Comparison of ENCODE assay signal across 18 cellular contexts in genomic region chr2:62999905-63000304, GRCh38. TPM values are rescaled to one million over a fixed set of nuclear protein-coding genes. Genes with fewer than 3 reads are reported as not detected.
DNase-seq lines count a peak whose midpoint lies in the region; ATAC-seq, FAIRE-seq and TF ChIP-seq lines count a peak whose summit lies in the region.
"Had no signal": no experiment of that assay in that cellular context is flagged by ENCODE, and none has a peak within 500 bp of the region (broad histone marks: within the 10 kb centered on the region; RNA-seq: fewer than 3 reads in every experiment).

No MANE protein-coding gene starts in this region.

- no peak overlapping the region for H4K91ac ChIP-seq in mesenchymal stem cell (ENCODE audit: low read length)

- intact Hi-C loops in Right ventricle myocardium inferior (cut with DNase I), result no loop called here
- intact Hi-C loops in left cardiac atrium (cut with DNase I), result no loop called here
- intact Hi-C loops in aorta (cut with DNase I), result no loop called here

- H3K9me3 ChIP-seq in right atrium auricular region (no peaks in the 10 kb centered on the region), aorta (ENCODE audit: control insufficient read depth, low read length) (no peaks in the 10 kb centered on the region), mesenchymal stem cell (ENCODE audit: control insufficient read depth, low read length) (no peaks in the 10 kb centered on the region), hepatocyte (ENCODE audit: low read depth) (no peaks in the 10 kb centered on the region)
- H3K9me3 ChIP-seq: esophagus squamous epithelium had no signal

- H2BK12ac ChIP-seq in mesenchymal stem cell (ENCODE audit: low read length in 2 of 2), result no peak overlapping the region

- no peak overlapping the region for H2BK15ac ChIP-seq in mesenchymal stem cell (ENCODE audit: low read depth, poor library complexity, severe bottlenecking)

- no peak overlapping the region for H3K23ac ChIP-seq in mesenchymal stem cell (ENCODE audit: low read length in 2 of 2)

- FAIRE-seq in bronchial epithelial cell (lab: Jason Lieb, UNC), result no peak
- FAIRE-seq: A204.1, small intestine had no signal

- H3K18ac ChIP-seq in mesenchymal stem cell (ENCODE audit: low read depth in 1 of 2, low read length in 2 of 2), result no peak overlapping the region

- H3K36me3 ChIP-seq in right atrium auricular region (no peaks in the 10 kb centered on the region), bronchial epithelial cell (ENCODE audit: control insufficient read depth, insufficient read depth, low read length) (no peaks in the 10 kb centered on the region), aorta (ENCODE audit: control insufficient read depth in 1 of 2, insufficient read depth in 2 of 2, low read length in 1 of 2) (no peaks in the 10 kb centered on the region), mesenchymal stem cell (ENCODE audit: control insufficient read depth in 1 of 2, insufficient read depth in 2 of 2, low read depth in 1 of 2, low read length in 2 of 2) (peaks cover 3 to 95% of the 10 kb centered on the region in 2 experiments), hepatocyte (replicated peaks; ENCODE audit: insufficient read depth, low read depth) (no peaks in the 10 kb centered on the region)

- no peak overlapping the region for H3K14ac ChIP-seq in mesenchymal stem cell (ENCODE audit: low read length in 2 of 2)

- no peak overlapping the region for H3K4me3 ChIP-seq in right atrium auricular region
- H3K4me3 ChIP-seq in bronchial epithelial cell (ENCODE audit: low read depth, low read length), result no peak overlapping the region
- no peak overlapping the region for H3K4me3 ChIP-seq in aorta (ENCODE audit: low read length in 2 of 2)
- H3K4me3 ChIP-seq in mesenchymal stem cell (ENCODE audit: insufficient read depth in 1 of 2, low read depth in 1 of 2, low read length in 2 of 2), result no peak overlapping the region
- H3K4me3 ChIP-seq in hepatocyte, result no peak overlapping the region
- H3K4me3 ChIP-seq: esophagus squamous epithelium had no signal

- H3K4me1 ChIP-seq in right atrium auricular region (no peaks in the 10 kb centered on the region), aorta (ENCODE audit: control insufficient read depth in 1 of 2, insufficient read depth in 2 of 2, low read length in 2 of 2) (no peaks in the 10 kb centered on the region), mesenchymal stem cell (ENCODE audit: control insufficient read depth, insufficient read depth, low read depth, low read length) (no peaks in the 10 kb centered on the region), hepatocyte (ENCODE audit: insufficient read depth) (no peaks in the 10 kb centered on the region)
- H3K4me1 ChIP-seq: esophagus squamous epithelium had no signal

- H3K9ac ChIP-seq in mesenchymal stem cell (ENCODE audit: low read length), result no peak overlapping the region

- ATAC-seq in Right ventricle myocardium inferior (peak; percentile 62), left cardiac atrium (peak; percentile 55 to 81), aorta (ENCODE audit: low FRiP score) (peak; percentile 60), GM19463 (IDR thresholded peaks at IDR 0.05; ENCODE audit: unreplicated experiment) (no peak)

- H4K8ac ChIP-seq in mesenchymal stem cell (ENCODE audit: low read length), result no peak overlapping the region

- no peak overlapping the region for H2BK5ac ChIP-seq in mesenchymal stem cell (ENCODE audit: low read depth, low read length, poor library complexity, severe bottlenecking)

- H3K27me3 ChIP-seq in right atrium auricular region (no peaks in the 10 kb centered on the region), bronchial epithelial cell (ENCODE audit: control insufficient read depth, insufficient read depth, low read length) (no peaks in the 10 kb centered on the region), aorta (ENCODE audit: control insufficient read depth in 1 of 2, insufficient read depth in 2 of 2, low read length in 1 of 2) (no peaks in the 10 kb centered on the region), mesenchymal stem cell (ENCODE audit: control insufficient read depth in 1 of 2, insufficient read depth in 1 of 2, low read length in 2 of 2) (no peaks in the 10 kb centered on the region), hepatocyte (no peaks in the 10 kb centered on the region)
- H3K27me3 ChIP-seq: esophagus squamous epithelium had no signal

- no peak overlapping the region for H3K4ac ChIP-seq in mesenchymal stem cell (ENCODE audit: low read depth in 1 of 2, low read length in 2 of 2)

- no peaks in the 10 kb centered on the region for H4K20me1 ChIP-seq in hepatocyte (ENCODE audit: insufficient read depth, poor library complexity, severe bottlenecking)

- 8 to 11% methylated on average over 1 of the region's 1 CpG for WGBS in aorta, 2 donors
- 96% methylated on average over 1 of the region's 1 CpG for WGBS in mesenchymal stem cell
- 90% methylated on average over 1 of the region's 1 CpG for WGBS in hepatocyte (ENCODE audit: low lambda C conversion rate, missing lambda C conversion rate)

- no peaks in the 10 kb centered on the region for H3K9me2 ChIP-seq in hepatocyte (replicated peaks; ENCODE audit: insufficient read depth)

- no peaks in the 10 kb centered on the region for H3K79me1 ChIP-seq in mesenchymal stem cell (replicated peaks; ENCODE audit: low read length, poor library complexity, severe bottlenecking)

- H3K4me2 ChIP-seq in mesenchymal stem cell (ENCODE audit: low read length, poor library complexity, severe bottlenecking) (no peak overlapping the region), hepatocyte (no peak overlapping the region)

- H2AK5ac ChIP-seq in mesenchymal stem cell (ENCODE audit: low read length, severe bottlenecking), result no peak overlapping the region

- H2AFZ ChIP-seq in mesenchymal stem cell (ENCODE audit: low read depth, low read length) (no peak overlapping the region), hepatocyte (no peak overlapping the region)

- H3K27ac ChIP-seq in right atrium auricular region (no peak overlapping the region), aorta (ENCODE audit: low read depth in 1 of 2, low read length in 2 of 2) (no peak overlapping the region), mesenchymal stem cell (ENCODE audit: low read length, poor library complexity, severe bottlenecking) (no peak overlapping the region), hepatocyte (no peak overlapping the region)
- H3K27ac ChIP-seq: esophagus squamous epithelium had no signal

- H3K79me2 ChIP-seq in hepatocyte, result no peaks in the 10 kb centered on the region

- TF ChIP-seq CTCF in right atrium auricular region (IDR thresholded peaks at IDR 0.05) (no peak), bronchial epithelial cell (IDR thresholded peaks at IDR 0.05; ENCODE audit: insufficient read depth, low read length, severe bottlenecking) (no peak), hepatocyte (IDR thresholded peaks at IDR 0.05; ENCODE audit: poor library complexity) (no peak)

- DNase-seq in Right ventricle myocardium inferior (ENCODE audit: missing footprints) (no peak), right atrium auricular region (ENCODE audit: low spot score) (no peak), bronchial epithelial cell (ENCODE audit: low read depth) (peak; percentile 83), left cardiac atrium (peak; percentile 27), aorta (peak; percentile 82 to 89), mesenchymal stem cell (no peak), hepatocyte (ENCODE audit: low spot score) (no peak)
- DNase-seq: activated effector memory CD4-positive, alpha-beta T cell treated with Interleukin-2 at 50 U/mL for 16 hours; DMS153; esophagus squamous epithelium; kidney glomerular epithelial cell; NCI-H1436 treated with DMSO at 0.1 percent for 48 hours; NK-92 treated with Interleukin-12 subunit alpha and Interleukin-12 subunit beta, amount 100 ng/mL, for 24 hours; small intestine; T-helper 1 cell had no signal

- no peak overlapping the region for H2BK120ac ChIP-seq in mesenchymal stem cell (ENCODE audit: low read depth, low read length)

RNA-seq across cellular contexts. Expression of gene OTX1, which starts 50.7 kb away (rescaled TPM):
- not detected for total RNA-seq in Right ventricle myocardium inferior
- total RNA-seq in right atrium auricular region, result not detected
- 0.79 and 1.5 TPM in 2 replicates for total RNA-seq in bronchial epithelial cell
- total RNA-seq in left cardiac atrium, result not detected
- total RNA-seq in aorta, result not detected
- polyA plus RNA-seq in aorta, result not detected
- 0.01 TPM for polyA plus RNA-seq in mesenchymal stem cell (2013, experiment 1 of 2)
- polyA plus RNA-seq in mesenchymal stem cell (2013, experiment 2 of 2), result not detected
- total RNA-seq in hepatocyte, result 0.07 TPM in 1 of 2 replicates, not detected in the other
- 0.52 TPM in 1 of 2 replicates, not detected in the other for polyA plus RNA-seq in hepatocyte
- total RNA-seq: urinary bladder had no signal
- polyA plus RNA-seq: small intestine, urinary bladder had no signal

Comparison
In these comparisons a context has a peak if more than half of its experiments do, and no peak if none do; other contexts are left out.
1. DNase-seq: peak in bronchial epithelial cell (single experiment), left cardiac atrium (single experiment) and aorta (2 of 2); none in Right ventricle myocardium inferior (single experiment), right atrium auricular region (single experiment), mesenchymal stem cell (single experiment) and hepatocyte (single experiment).